In genomic region chr20:10342152-10342551, GRCh38 we compare ENCODE assay signal across 11 cellular contexts.
"Had no signal": no experiment of that assay in that cellular context is flagged by ENCODE, and none has a peak within 500 bp of the region (broad histone marks: within the 10 kb centered on the region; RNA-seq: fewer than 3 reads in every experiment).

No MANE protein-coding gene starts in this region.

- ATAC-seq: GM23338, HCT116 had no signal

- H3K4me2 ChIP-seq: GM23338 had no signal

- H3K4me3 ChIP-seq: GM23248, GM23338, HAP-1 had no signal

- DNase-seq: GM23248, GOT3, H7, H9, HCEC 1CT, HFFc6 had no signal

- H2AFZ ChIP-seq: GM23248, GM23338 had no signal

- H3K9ac ChIP-seq: GM23248 had no signal

- H3K36me3 ChIP-seq: HAP-1 had no signal

- FAIRE-seq: H1, H54 had no signal

- H3K9me3 ChIP-seq: HAP-1 had no signal

- H3K4me1 ChIP-seq: HAP-1 had no signal

- H3K27ac ChIP-seq: GM23248 had no signal
